In genomic region chr9:2286306-2286705, GRCh38 we compare ENCODE assay signal across 17 cellular contexts.
"Had no signal": no experiment of that assay in that cellular context is flagged by ENCODE, and none has a peak within 500 bp of the region (broad histone marks: within the 10 kb centered on the region; RNA-seq: fewer than 3 reads in every experiment).

No MANE protein-coding gene starts in this region.

- H3K4me3 ChIP-seq: colonic mucosa, hepatocyte, ovary, right atrium auricular region, smooth muscle cell, suprapubic skin, thyroid gland had no signal

- H3K9me3 Mint-ChIP-seq: naive thymus-derived CD8-positive, alpha-beta T cell had no signal

- DNase-seq: colonic mucosa; dermis blood vessel endothelial cell; erythroblast; foreskin melanocyte; head of caudate nucleus; kidney; left cardiac atrium; naive thymus-derived CD8-positive, alpha-beta T cell; ovary; stimulated activated CD4-positive, alpha-beta T cell treated with anti-CD3 and anti-CD28 coated beads, Interleukin-2, amount 100 ng/mL, for 48 hours; stimulated activated naive CD8-positive, alpha-beta T cell treated with anti-CD3 and anti-CD28 coated beads, Interleukin-15, Interleukin-2, amounts not matched to agents 100 U/mL and 50 U/mL, for 24 hours; thyroid gland had no signal

- H3K27me3 ChIP-seq: colonic mucosa, hepatocyte, ovary, right atrium auricular region, suprapubic skin, thyroid gland had no signal

- H3K36me3 Mint-ChIP-seq: naive thymus-derived CD8-positive, alpha-beta T cell; type B pancreatic cell had no signal

- H3K4me2 ChIP-seq: smooth muscle cell had no signal

- ATAC-seq: left cardiac atrium; naive thymus-derived CD8-positive, alpha-beta T cell; stimulated activated naive CD8-positive, alpha-beta T cell treated with anti-CD3 and anti-CD28 coated beads, Interleukin-15, Interleukin-2, amounts not matched to agents 100 U/mL and 50 U/mL, for 24 hours had no signal

- H3K9me3 ChIP-seq: colonic mucosa, ovary, right atrium auricular region, suprapubic skin, thyroid gland had no signal

- H3K4me1 Mint-ChIP-seq: naive thymus-derived CD8-positive, alpha-beta T cell had no signal

- H3K27ac Mint-ChIP-seq: naive thymus-derived CD8-positive, alpha-beta T cell; type B pancreatic cell had no signal

- H3K27ac ChIP-seq: colonic mucosa, hepatocyte, ovary, right atrium auricular region, suprapubic skin, thyroid gland had no signal

- H3K4me1 ChIP-seq: colonic mucosa, right atrium auricular region, thyroid gland had no signal

- H3K79me2 ChIP-seq: hepatocyte had no signal

- H3K36me3 ChIP-seq: colonic mucosa, ovary, right atrium auricular region, suprapubic skin, thyroid gland had no signal

- H3K4me3 Mint-ChIP-seq: naive thymus-derived CD8-positive, alpha-beta T cell; type B pancreatic cell had no signal
